8 cellular contexts compared by ENCODE assay signal in genomic region chr16:54932737-54933254, GRCh38. TPM values are rescaled to one million over a fixed set of nuclear protein-coding genes. Genes with fewer than 3 reads are reported as not detected.
DNase-seq lines count a peak whose midpoint lies in the region; ATAC-seq and TF ChIP-seq lines count a peak whose summit lies in the region.

No MANE protein-coding gene starts in this region.

- H3K27me3 ChIP-seq in BJ (ENCODE audit: control insufficient read depth, insufficient read depth, low read length) (no peaks in the 10 kb centered on the region), HAP-1 (ENCODE audit: low read depth) (no peaks in the 10 kb centered on the region), endodermal cell (ENCODE audit: control insufficient read depth, insufficient read depth, low read length, poor library complexity, severe bottlenecking) (peaks cover 63% of the 10 kb centered on the region)

- H3K36me3 Mint-ChIP-seq in endodermal cell (ENCODE audit: low read depth) (no peaks in the 10 kb centered on the region), nephron progenitor cell (ENCODE audit: low read depth) (no peaks in the 10 kb centered on the region)

- H3K9me3 ChIP-seq in HAP-1 (no peaks in the 10 kb centered on the region), endodermal cell (ENCODE audit: control insufficient read depth, low read length) (no peaks in the 10 kb centered on the region)

- 2 to 6% methylated on average over 17 to 52 of the region's 52 CpGs for WGBS in endodermal cell (ENCODE audit: insufficient coverage in 1 of 2, insufficient read length in 1 of 2), 2 experiments

- CTCF ChIA-PET in BJ (lab: Yijun Ruan, JAX), result no interaction called here

- H3K27me3 Mint-ChIP-seq in endodermal cell (ENCODE audit: insufficient read depth) (peaks cover 74% of the 10 kb centered on the region), nephron progenitor cell (ENCODE audit: low read depth, poor library complexity) (peaks cover 76% of the 10 kb centered on the region)

- H3K4me1 ChIP-seq in HAP-1 (no peaks in the 10 kb centered on the region), endodermal cell (ENCODE audit: control insufficient read depth, insufficient read depth, low read length) (peaks cover 16% of the 10 kb centered on the region)

- H3K9me3 Mint-ChIP-seq in endodermal cell, result no peaks in the 10 kb centered on the region
- no peaks in the 10 kb centered on the region for H3K9me3 Mint-ChIP-seq in nephron progenitor cell

- H3K9ac ChIP-seq in endodermal cell (ENCODE audit: extremely low read depth, low read length, poor library complexity, severe bottlenecking), result no peak overlapping the region

- no peak overlapping the region for H3K27ac ChIP-seq in endodermal cell (ENCODE audit: low read depth, low read length)

- no peak overlapping the region for H3K27ac Mint-ChIP-seq in endodermal cell
- H3K27ac Mint-ChIP-seq in nephron progenitor cell, result peak overlapping the region; percentile 19

- ATAC-seq in HG03025 (IDR thresholded peaks at IDR 0.05; ENCODE audit: low FRiP score, unreplicated experiment) (no peak), GM21381 (IDR thresholded peaks at IDR 0.05; ENCODE audit: unreplicated experiment) (no peak)

- POLR2A ChIA-PET in BJ (lab: Charles Lee), result no interaction called here

- peaks cover 5% of the 10 kb centered on the region for H3K36me3 ChIP-seq in BJ (ENCODE audit: control insufficient read depth, insufficient read depth, low read length)
- H3K36me3 ChIP-seq in HAP-1 (replicated peaks), result peaks cover 19% of the 10 kb centered on the region
- peaks cover 4% of the 10 kb centered on the region for H3K36me3 ChIP-seq in endodermal cell (ENCODE audit: control insufficient read depth, insufficient read depth, low read length)

- H3K4me3 Mint-ChIP-seq in endodermal cell, result peak overlapping the region; percentile 75
- H3K4me3 Mint-ChIP-seq in nephron progenitor cell, result peak overlapping the region; percentile 82

- H3K4me1 Mint-ChIP-seq in endodermal cell, result peaks cover 28% of the 10 kb centered on the region
- H3K4me1 Mint-ChIP-seq in nephron progenitor cell, result peaks cover 50% of the 10 kb centered on the region

- DNase-seq in BJ (ENCODE audit: low read depth) (no peak), HAP-1 (ENCODE audit: low spot score in 2 of 2) (no peak), endodermal cell (peak; percentile 83), nephron progenitor cell (peak; percentile 55), cerebellum (ENCODE audit: low spot score) (no peak)
- DNase-seq in activated T-cell treated with anti-CD3 and anti-CD28 coated beads, Interleukin-2, amount 50 U/mL, for 48 hours, result no peak

- TF ChIP-seq CTCF in BJ (IDR thresholded peaks at IDR 0.05; ENCODE audit: insufficient read depth, low read depth, low read length) (peak; percentile 22; the same call in 1 of the 2 replicates), endodermal cell (conservative IDR thresholded peaks at IDR 0.05) (peak; percentile 58), nephron progenitor cell (IDR thresholded peaks at IDR 0.05) (no peak)

- H3K4me3 ChIP-seq in BJ (ENCODE audit: low read depth, low read length), result peak overlapping the region; percentile 65
- peak overlapping the region; percentile 66 for H3K4me3 ChIP-seq in HAP-1
- H3K4me3 ChIP-seq in endodermal cell (ENCODE audit: low read length), result peak overlapping the region; percentile 82

- in situ Hi-C loops in HAP-1 (cut with MboI; ENCODE audit: low sequenced_read_pairs), result loop anchor here (10.0 to 25.0 kb wide), 2 partner anchors 648 to 1170 kb away; partner anchors contain the start of gene IRX3

RNA-seq across cellular contexts. Expression of gene IRX5, which starts 2.1 kb away (rescaled TPM):
- 1.8 and 2.2 TPM in 2 replicates for polyA plus RNA-seq in BJ (2011; rRNA removed)
- polyA minus RNA-seq in BJ (2011; rRNA and poly(A)+ RNA removed), result 1.3 and 2.2 TPM in 2 replicates
- total RNA-seq in endodermal cell (1 to 10 TPM; 1.6 to 2.6 TPM), cerebellum (14.6 TPM)
- 17.1 TPM for polyA plus RNA-seq in endodermal cell (2013, experiment 1 of 2)
- polyA plus RNA-seq in endodermal cell (2013, experiment 2 of 2), result 12.0 TPM

Comparison
In these comparisons a context has a peak if more than half of its experiments do, and no peak if none do; other contexts are left out.
1. DNase-seq: peak in endodermal cell (single experiment) and nephron progenitor cell (single experiment); none in BJ (single experiment), HAP-1 (0 of 2), cerebellum (single experiment) and activated T-cell treated with anti-CD3 and anti-CD28 coated beads, Interleukin-2, amount 50 U/mL, for 48 hours (0 of 2).
2. Peak in every context shown above with its lines, with median percentiles within 50 percentile points of each other: H3K4me3 ChIP-seq.